Comparison of ENCODE assay signal across 19 cellular contexts in the genomic region with DNA sequence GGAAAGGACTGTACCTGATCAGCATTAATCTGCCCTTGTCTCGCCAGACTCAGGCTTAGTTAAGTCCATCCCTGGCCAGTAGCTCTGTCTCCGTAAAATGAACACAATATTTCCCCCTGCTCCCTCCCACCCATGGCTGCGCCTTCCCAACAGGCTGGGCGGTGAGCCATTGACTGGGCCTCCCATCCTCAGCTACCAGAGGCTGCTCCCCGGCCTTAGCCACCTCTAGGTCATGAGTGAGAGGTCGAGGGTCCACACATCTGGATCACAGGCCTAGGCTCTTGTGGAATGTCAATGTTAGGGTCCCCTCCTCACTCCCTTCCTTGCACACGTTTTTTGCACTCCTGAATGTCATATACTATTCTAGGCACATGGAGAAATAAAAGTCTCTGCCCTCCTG. TPM values are rescaled to one million over a fixed set of nuclear protein-coding genes. Genes with fewer than 3 reads are reported as not detected.
DNase-seq lines count a peak whose midpoint lies in the region; ATAC-seq and TF ChIP-seq lines count a peak whose summit lies in the region.
"Had no signal": no experiment of that assay in that cellular context is flagged by ENCODE, and none has a peak within 500 bp of the region (broad histone marks: within the 10 kb centered on the region; RNA-seq: fewer than 3 reads in every experiment).

No MANE protein-coding gene starts in this region.

- ATAC-seq in stimulated activated effector memory CD8-positive, alpha-beta T cell treated with anti-CD3 and anti-CD28 coated beads, Interleukin-12 subunit alpha, Interleukin-12 subunit beta, amount 100 ng/mL, for 72 hours = no peak
- ATAC-seq in left lobe of liver = no peak
- ATAC-seq: A549; CD8-positive, alpha-beta T cell had no signal

- H3K79me2 ChIP-seq in hepatocyte = no peaks in the 10 kb centered on the region

- H3K4me3 Mint-ChIP-seq in nephron = no peak overlapping the region
- no peak overlapping the region for H3K4me3 Mint-ChIP-seq in stimulated activated effector memory CD8-positive, alpha-beta T cell treated with anti-CD3 and anti-CD28 coated beads, Interleukin-12 subunit alpha, Interleukin-12 subunit beta, amount 100 ng/mL, for 72 hours
- H3K4me3 Mint-ChIP-seq: CD4-positive, CD25-positive, alpha-beta regulatory T cell; CD8-positive, alpha-beta T cell had no signal

- 84% methylated on average over 7 of the region's 7 CpGs for WGBS in hepatocyte (ENCODE audit: low lambda C conversion rate, missing lambda C conversion rate)

- H3K9ac ChIP-seq in BLaER1 treated with 17β-estradiol and CSF1 and Interleukin-3, amounts not matched to agents 10 nM and 100 nM = no peak overlapping the region

- H3K27ac ChIP-seq in BLaER1 treated with 17β-estradiol and CSF1 and Interleukin-3, amounts not matched to agents 10 nM and 100 nM = no peak overlapping the region
- H3K27ac ChIP-seq in hepatocyte = no peak overlapping the region
- H3K27ac ChIP-seq: A549, C4-2B had no signal

- H3K27me3 Mint-ChIP-seq in nephron (ENCODE audit: low read depth) = no peaks in the 10 kb centered on the region

- no peaks in the 10 kb centered on the region for H4K20me1 ChIP-seq in BLaER1 treated with 17β-estradiol and CSF1 and Interleukin-3, amounts not matched to agents 10 nM and 100 nM
- H4K20me1 ChIP-seq in hepatocyte (ENCODE audit: insufficient read depth, poor library complexity, severe bottlenecking) = no peaks in the 10 kb centered on the region

- peak overlapping the region in 9 of 11 experiments; percentile 11 to 69 (median 49); a peak in 14 of 22 replicates for H3K4me2 ChIP-seq in BLaER1 treated with 17β-estradiol and CSF1 and Interleukin-3, amounts not matched to agents 10 nM and 100 nM
- H3K4me2 ChIP-seq in hepatocyte = no peak overlapping the region
- H3K4me2 ChIP-seq: A549 had no signal

- TF ChIP-seq CTCF in hepatocyte (IDR thresholded peaks at IDR 0.05; ENCODE audit: poor library complexity) = no peak
- TF ChIP-seq CTCF in nephron (IDR thresholded peaks at IDR 0.05; ENCODE audit: unreplicated experiment in 3 of 3) = no peak

- H3K36me3 Mint-ChIP-seq in nephron (ENCODE audit: low read depth) = no peaks in the 10 kb centered on the region
- no peaks in the 10 kb centered on the region for H3K36me3 Mint-ChIP-seq in stimulated activated effector memory CD8-positive, alpha-beta T cell treated with anti-CD3 and anti-CD28 coated beads, Interleukin-12 subunit alpha, Interleukin-12 subunit beta, amount 100 ng/mL, for 72 hours
- H3K36me3 Mint-ChIP-seq: CD4-positive, CD25-positive, alpha-beta regulatory T cell; CD8-positive, alpha-beta T cell had no signal

- H3K9me2 ChIP-seq in hepatocyte (replicated peaks; ENCODE audit: insufficient read depth) = no peaks in the 10 kb centered on the region

- DNase-seq in hepatocyte (ENCODE audit: low spot score) (peak; percentile 1), NOMO-1 (lab: John Stamatoyannopoulos, UW; ENCODE audit: unreplicated experiment in 2 of 2) (no peak), left lobe of liver (ENCODE audit: low spot score) (no peak)
- DNase-seq in stimulated activated effector memory CD8-positive, alpha-beta T cell treated with anti-CD3 and anti-CD28 coated beads, Interleukin-12 subunit alpha, Interleukin-12 subunit beta, amount 100 ng/mL, for 72 hours (ENCODE audit: low spot score in 2 of 2) = no peak
- DNase-seq: 8988T; ACHN; AML-193; BE2C; Caco-2; CD4-positive, CD25-positive, alpha-beta regulatory T cell; CD8-positive, alpha-beta T cell; DMS153; DND-41; H7; HCEC 1CT had no signal

- no peak overlapping the region for H2AFZ ChIP-seq in hepatocyte

- H3K4me3 ChIP-seq in BLaER1 treated with 17β-estradiol and CSF1 and Interleukin-3, amounts not matched to agents 10 nM and 100 nM = no peak overlapping the region
- H3K4me3 ChIP-seq in hepatocyte = no peak overlapping the region
- H3K4me3 ChIP-seq: A549 had no signal

- H3K9me3 Mint-ChIP-seq in nephron = no peaks in the 10 kb centered on the region
- no peaks in the 10 kb centered on the region for H3K9me3 Mint-ChIP-seq in stimulated activated effector memory CD8-positive, alpha-beta T cell treated with anti-CD3 and anti-CD28 coated beads, Interleukin-12 subunit alpha, Interleukin-12 subunit beta, amount 100 ng/mL, for 72 hours
- H3K9me3 Mint-ChIP-seq: CD4-positive, CD25-positive, alpha-beta regulatory T cell; CD8-positive, alpha-beta T cell had no signal

- H3K27ac Mint-ChIP-seq in nephron = peak overlapping the region in 2 of 3 experiments; percentile 53 to 73
- H3K27ac Mint-ChIP-seq in stimulated activated effector memory CD8-positive, alpha-beta T cell treated with anti-CD3 and anti-CD28 coated beads, Interleukin-12 subunit alpha, Interleukin-12 subunit beta, amount 100 ng/mL, for 72 hours = no peak overlapping the region
- H3K27ac Mint-ChIP-seq: CD4-positive, CD25-positive, alpha-beta regulatory T cell; CD8-positive, alpha-beta T cell had no signal

- no peaks in the 10 kb centered on the region for H3K9me3 ChIP-seq in BLaER1 treated with 17β-estradiol and CSF1 and Interleukin-3, amounts not matched to agents 10 nM and 100 nM (replicated peaks in 1 of 11)
- no peaks in the 10 kb centered on the region for H3K9me3 ChIP-seq in hepatocyte (ENCODE audit: low read depth)
- H3K9me3 ChIP-seq: A549, BE2C, Caco-2 had no signal

- peaks cover 66% of the 10 kb centered on the region for H3K4me1 Mint-ChIP-seq in nephron
- H3K4me1 Mint-ChIP-seq in stimulated activated effector memory CD8-positive, alpha-beta T cell treated with anti-CD3 and anti-CD28 coated beads, Interleukin-12 subunit alpha, Interleukin-12 subunit beta, amount 100 ng/mL, for 72 hours = peaks cover 8% of the 10 kb centered on the region
- H3K4me1 Mint-ChIP-seq: CD4-positive, CD25-positive, alpha-beta regulatory T cell had no signal

- no peaks in the 10 kb centered on the region for H3K36me3 ChIP-seq in BLaER1 treated with 17β-estradiol and CSF1 and Interleukin-3, amounts not matched to agents 10 nM and 100 nM
- H3K36me3 ChIP-seq in hepatocyte (replicated peaks; ENCODE audit: insufficient read depth, low read depth) = no peaks in the 10 kb centered on the region
- H3K36me3 ChIP-seq: BE2C had no signal

- peaks cover 18 to 59% (median 43%) of the 10 kb centered on the region in 10 experiments for H3K4me1 ChIP-seq in BLaER1 treated with 17β-estradiol and CSF1 and Interleukin-3, amounts not matched to agents 10 nM and 100 nM
- H3K4me1 ChIP-seq in hepatocyte (ENCODE audit: insufficient read depth) = peaks cover 8% of the 10 kb centered on the region
- H3K4me1 ChIP-seq: A549, BE2C, Caco-2 had no signal

- no peaks in the 10 kb centered on the region for H3K27me3 ChIP-seq in BLaER1 treated with 17β-estradiol and CSF1 and Interleukin-3, amounts not matched to agents 10 nM and 100 nM
- H3K27me3 ChIP-seq in hepatocyte = no peaks in the 10 kb centered on the region
- H3K27me3 ChIP-seq: BE2C had no signal

RNA-seq across cellular contexts. Expression of gene EIF5AL1, which starts 17.5 kb away (rescaled TPM):
- total RNA-seq in hepatocyte (0.27 and 0.44 TPM in 2 replicates), left lobe of liver (0.48 TPM)
- 1.5 and 1.6 TPM in 2 replicates for polyA plus RNA-seq in hepatocyte
- total RNA-seq: CD4-positive, CD25-positive, alpha-beta regulatory T cell had no signal

RNA-seq across cellular contexts. Expression of gene ZCCHC24, which starts 49.4 kb away (rescaled TPM):
- total RNA-seq in hepatocyte (18.3 and 20.1 TPM in 2 replicates), left lobe of liver (30.5 TPM)
- polyA plus RNA-seq in hepatocyte = 14.5 and 20.6 TPM in 2 replicates
